Comparison of ENCODE assay signal across 7 cellular contexts in genomic region chr11:61815790-61816735, GRCh38. TPM values are rescaled to one million over a fixed set of nuclear protein-coding genes. Genes with fewer than 3 reads are reported as not detected.
A peak's percentile ranks its signal among the peaks of the same experiment; 100 is the strongest.
DNase-seq lines count a peak whose midpoint lies in the region; TF ChIP-seq lines count a peak whose summit lies in the region.

No MANE protein-coding gene starts in this region.

- H3K4me1 Mint-ChIP-seq in HFFc6 (ENCODE audit: low read depth) (peaks cover 36% of the 10 kb centered on the region), chondrocyte (ENCODE audit: low read depth) (peaks cover 18% of the 10 kb centered on the region)

- peak; percentile 23; the same call in 1 of the 2 replicates for TF ChIP-seq CTCF in GM12875 (IDR thresholded peaks at IDR 0.05; ENCODE audit: borderline replicate concordance, insufficient read depth, low read depth, low read length)
- TF ChIP-seq CTCF in HFFc6 (IDR thresholded peaks at IDR 0.05): no peak
- no peak for TF ChIP-seq CTCF in WI38 (IDR thresholded peaks at IDR 0.05; ENCODE audit: low read depth, low read length)
- TF ChIP-seq CTCF in chondrocyte (IDR thresholded peaks at IDR 0.05): no peak
- no peak for TF ChIP-seq CTCF in kidney epithelial cell (IDR thresholded peaks at IDR 0.05; ENCODE audit: insufficient read depth, low read length, poor library complexity, severe bottlenecking)

- H3K27ac Mint-ChIP-seq in HFFc6: peak overlapping the region; percentile 96
- H3K27ac Mint-ChIP-seq in chondrocyte (ENCODE audit: unreplicated experiment): peak overlapping the region; percentile 98

- H3K4me3 Mint-ChIP-seq in HFFc6 (peak overlapping the region; percentile 98), chondrocyte (ENCODE audit: unreplicated experiment) (peak overlapping the region; percentile 96)

- H3K9me3 Mint-ChIP-seq in HFFc6 (no peaks in the 10 kb centered on the region; the same call in 1 of the 2 replicates), chondrocyte (ENCODE audit: low read depth) (no peaks in the 10 kb centered on the region)

- H3K27me3 Mint-ChIP-seq in HFFc6 (ENCODE audit: insufficient read depth): peaks cover 6% of the 10 kb centered on the region
- no peaks in the 10 kb centered on the region for H3K27me3 Mint-ChIP-seq in chondrocyte (ENCODE audit: low read depth)

- H3K27me3 ChIP-seq in kidney epithelial cell (ENCODE audit: control insufficient read depth, insufficient read depth, low read length): no peaks in the 10 kb centered on the region

- H3K4me3 ChIP-seq in GM12875 (ENCODE audit: low read depth, low read length) (peak overlapping the region; percentile 81), WI38 (ENCODE audit: low read depth, low read length) (peak overlapping the region; percentile 76), kidney epithelial cell (ENCODE audit: low read depth, low read length) (peak overlapping the region; percentile 69)

- peak; percentile 63 for DNase-seq in HFFc6
- DNase-seq in NCI-H146 (lab: John Stamatoyannopoulos, UW): peak; percentile 92
- peak; percentile 95 for DNase-seq in chondrocyte (ENCODE audit: low spot score)
- no peak for DNase-seq in kidney epithelial cell (ENCODE audit: low read depth)
- DNase-seq in stimulated activated CD4-positive, alpha-beta T cell treated with anti-CD3 and anti-CD28 coated beads, Interleukin-15, amount 100 ng/mL, for 24 hours: peak; percentile 73

- H3K36me3 Mint-ChIP-seq in HFFc6 (ENCODE audit: low read depth): peaks cover 24% of the 10 kb centered on the region
- H3K36me3 Mint-ChIP-seq in chondrocyte (ENCODE audit: low read depth): peaks cover 9% of the 10 kb centered on the region

- peaks cover 4% of the 10 kb centered on the region for H3K36me3 ChIP-seq in kidney epithelial cell (ENCODE audit: control insufficient read depth, insufficient read depth, low read length)

RNA-seq across cellular contexts. Expression of gene FADS1, which starts 0.7 kb away (rescaled TPM):
- total RNA-seq in HFFc6 (2021; fragmentation: NEBNext Ultra II Directional; extraction: Animal tissue kit (Norgen Biotek cat#: 25700)): 10 to 100 TPM; 25.9 to 39.1 (median 36.4) TPM
- 72.6 to 95.5 TPM (median 74.6 TPM) in 3 replicates for total RNA-seq in chondrocyte
- 94.5 and 96.3 TPM in 2 replicates for total RNA-seq in kidney epithelial cell

RNA-seq across cellular contexts. Expression of gene FADS2, which starts 12.0 kb away (rescaled TPM):
- 100 to 1,000 TPM in 1 of 6 experiments, 10 to 100 TPM in 5; 56.0 to 105 (median 81.1) TPM for total RNA-seq in HFFc6 (2021; fragmentation: NEBNext Ultra II Directional; extraction: Animal tissue kit (Norgen Biotek cat#: 25700))
- 202 to 315 TPM (median 297 TPM) in 3 replicates for total RNA-seq in chondrocyte
- 222 and 235 TPM in 2 replicates for total RNA-seq in kidney epithelial cell

RNA-seq across cellular contexts. Expression of gene FEN1, which starts 23.4 kb away (rescaled TPM):
- 10 to 100 TPM; 25.6 to 45.6 (median 37.4) TPM for total RNA-seq in HFFc6 (2021; fragmentation: NEBNext Ultra II Directional; extraction: Animal tissue kit (Norgen Biotek cat#: 25700))
- total RNA-seq in chondrocyte (12.6 to 27.1 TPM (median 13.2 TPM) in 3 replicates), kidney epithelial cell (31.3 and 32.9 TPM in 2 replicates)

RNA-seq across cellular contexts. Expression of gene TMEM258, which starts 23.7 kb away (rescaled TPM):
- total RNA-seq in HFFc6 (2021; fragmentation: NEBNext Ultra II Directional; extraction: Animal tissue kit (Norgen Biotek cat#: 25700)): 100 to 1,000 TPM; 134 to 173 (median 145) TPM
- total RNA-seq in chondrocyte (103 to 133 TPM (median 106 TPM) in 3 replicates), kidney epithelial cell (75.8 and 135 TPM in 2 replicates)
